Comparison of ENCODE assay signal across 10 cellular contexts in genomic region chr2:214019229-214019972, GRCh38.
DNase-seq lines count a peak whose midpoint lies in the region; ATAC-seq and TF ChIP-seq lines count a peak whose summit lies in the region.
"Had no signal": no experiment of that assay in that cellular context is flagged by ENCODE, and none has a peak within 500 bp of the region (broad histone marks: within the 10 kb centered on the region; RNA-seq: fewer than 3 reads in every experiment).

No MANE protein-coding gene starts in this region.

- intact Hi-C loops in Right ventricle myocardium superior (cut with DNase I) (no loop called here), cardiac septum (cut with DNase I) (no loop called here), aorta (cut with DNase I) (no loop called here)

- peak; percentile 42 for DNase-seq in Right ventricle myocardium superior
- no peak for DNase-seq in cardiac septum (ENCODE audit: low spot score)
- peak; percentile 94 for DNase-seq in amniotic epithelial cell (ENCODE audit: low read depth)
- DNase-seq in right atrium auricular region (ENCODE audit: low spot score) = peak; percentile 72
- peak in 1 of 2 donors; percentile 81 for DNase-seq in aorta
- no peak for DNase-seq in retina
- DNase-seq in NOMO-1 treated with dmso at 0.1 percent for 144 hours (lab: John Stamatoyannopoulos, UW; ENCODE audit: unreplicated experiment) = no peak
- no peak for DNase-seq in activated gamma-delta T cell treated with Interleukin-2 at 50 U/mL for 16 hours
- DNase-seq: CD4-positive, alpha-beta memory T cell had no signal

- H3K4me1 ChIP-seq in right atrium auricular region = no peaks in the 10 kb centered on the region
- H3K4me1 ChIP-seq in aorta (ENCODE audit: control insufficient read depth in 1 of 2, insufficient read depth in 2 of 2, low read length in 2 of 2) = no peaks in the 10 kb centered on the region

- H3K27me3 ChIP-seq in right atrium auricular region (no peaks in the 10 kb centered on the region), aorta (ENCODE audit: control insufficient read depth in 1 of 2, insufficient read depth in 2 of 2, low read length in 1 of 2) (no peaks in the 10 kb centered on the region)
- H3K27me3 ChIP-seq: neutrophil had no signal

- no peaks in the 10 kb centered on the region for H3K9me3 ChIP-seq in right atrium auricular region
- H3K9me3 ChIP-seq in aorta (ENCODE audit: control insufficient read depth, low read length) = no peaks in the 10 kb centered on the region
- H3K9me3 ChIP-seq: neutrophil had no signal

- no peaks in the 10 kb centered on the region for H3K36me3 ChIP-seq in right atrium auricular region
- H3K36me3 ChIP-seq in aorta (ENCODE audit: control insufficient read depth in 1 of 2, insufficient read depth in 2 of 2, low read length in 1 of 2) = no peaks in the 10 kb centered on the region
- H3K36me3 ChIP-seq: neutrophil had no signal

- peak; percentile 64 for ATAC-seq in Right ventricle myocardium superior (ENCODE audit: poor library complexity)
- peak; percentile 62 for ATAC-seq in aorta (ENCODE audit: low FRiP score)

- TF ChIP-seq CTCF in right atrium auricular region (IDR thresholded peaks at IDR 0.05) = no peak

- H3K27ac ChIP-seq in right atrium auricular region = no peak overlapping the region
- H3K27ac ChIP-seq in aorta (ENCODE audit: low read depth in 1 of 2, low read length in 2 of 2) = no peak overlapping the region
- H3K27ac ChIP-seq: neutrophil had no signal

- 41 to 42% methylated on average over 3 of the region's 3 CpGs for WGBS in aorta, 2 donors

- H3K4me3 ChIP-seq in right atrium auricular region = no peak overlapping the region
- no peak overlapping the region for H3K4me3 ChIP-seq in aorta (ENCODE audit: low read length in 2 of 2)

Comparison
In these comparisons a context has a peak if more than half of its experiments do, and no peak if none do; other contexts are left out.
1. DNase-seq: peak in Right ventricle myocardium superior (single experiment), amniotic epithelial cell (single experiment) and right atrium auricular region (single experiment); none in cardiac septum (single experiment), retina (single experiment), NOMO-1 treated with dmso at 0.1 percent for 144 hours (single experiment) and activated gamma-delta T cell treated with Interleukin-2 at 50 U/mL for 16 hours (single experiment).